Comparison of ENCODE assay signal across 1 cellular context in the genomic region with DNA sequence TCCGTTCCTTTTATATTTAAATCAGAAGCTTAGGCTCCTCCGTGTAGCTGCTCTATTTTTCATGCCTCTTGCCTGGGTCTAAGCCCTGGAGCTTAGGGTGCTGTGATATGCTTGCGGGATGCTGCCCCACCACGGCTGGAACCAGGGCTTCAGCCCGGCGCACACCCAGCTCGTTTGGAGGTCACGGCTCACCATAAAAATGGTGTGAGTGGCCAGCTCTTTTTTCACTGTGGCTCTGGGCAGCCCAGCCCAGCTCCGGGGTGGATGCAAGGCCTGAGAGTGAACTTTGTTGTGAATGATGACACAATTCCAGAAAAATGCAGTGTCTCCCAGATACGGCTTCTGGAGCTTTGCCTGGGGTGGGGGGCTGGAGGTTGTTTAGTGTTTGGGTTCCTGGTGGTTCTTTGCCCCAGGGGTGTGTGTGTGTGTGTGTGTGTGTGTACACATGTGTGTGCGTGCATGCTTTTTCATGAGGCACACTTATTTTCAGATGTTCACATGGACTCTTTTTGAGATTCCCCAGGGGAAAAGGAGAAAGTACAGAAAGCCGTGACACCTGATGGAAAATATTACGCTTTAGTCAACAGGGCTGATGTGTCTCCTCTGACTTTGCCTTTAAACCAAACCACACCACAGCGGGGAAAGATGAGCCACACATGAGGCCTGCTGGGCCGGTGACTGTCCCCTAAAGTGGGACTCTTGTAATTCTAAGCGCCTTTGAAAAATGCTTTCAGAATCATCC.
TF ChIP-seq lines count a peak whose summit lies in the region.

No MANE protein-coding gene starts in this region.

TF ChIP-seq in HEK293, 187 proteins besides CTCF, POLR2A, EP300 and RAD21 (continued from another document and continues in another):
- TF ChIP-seq, protein P1, sequence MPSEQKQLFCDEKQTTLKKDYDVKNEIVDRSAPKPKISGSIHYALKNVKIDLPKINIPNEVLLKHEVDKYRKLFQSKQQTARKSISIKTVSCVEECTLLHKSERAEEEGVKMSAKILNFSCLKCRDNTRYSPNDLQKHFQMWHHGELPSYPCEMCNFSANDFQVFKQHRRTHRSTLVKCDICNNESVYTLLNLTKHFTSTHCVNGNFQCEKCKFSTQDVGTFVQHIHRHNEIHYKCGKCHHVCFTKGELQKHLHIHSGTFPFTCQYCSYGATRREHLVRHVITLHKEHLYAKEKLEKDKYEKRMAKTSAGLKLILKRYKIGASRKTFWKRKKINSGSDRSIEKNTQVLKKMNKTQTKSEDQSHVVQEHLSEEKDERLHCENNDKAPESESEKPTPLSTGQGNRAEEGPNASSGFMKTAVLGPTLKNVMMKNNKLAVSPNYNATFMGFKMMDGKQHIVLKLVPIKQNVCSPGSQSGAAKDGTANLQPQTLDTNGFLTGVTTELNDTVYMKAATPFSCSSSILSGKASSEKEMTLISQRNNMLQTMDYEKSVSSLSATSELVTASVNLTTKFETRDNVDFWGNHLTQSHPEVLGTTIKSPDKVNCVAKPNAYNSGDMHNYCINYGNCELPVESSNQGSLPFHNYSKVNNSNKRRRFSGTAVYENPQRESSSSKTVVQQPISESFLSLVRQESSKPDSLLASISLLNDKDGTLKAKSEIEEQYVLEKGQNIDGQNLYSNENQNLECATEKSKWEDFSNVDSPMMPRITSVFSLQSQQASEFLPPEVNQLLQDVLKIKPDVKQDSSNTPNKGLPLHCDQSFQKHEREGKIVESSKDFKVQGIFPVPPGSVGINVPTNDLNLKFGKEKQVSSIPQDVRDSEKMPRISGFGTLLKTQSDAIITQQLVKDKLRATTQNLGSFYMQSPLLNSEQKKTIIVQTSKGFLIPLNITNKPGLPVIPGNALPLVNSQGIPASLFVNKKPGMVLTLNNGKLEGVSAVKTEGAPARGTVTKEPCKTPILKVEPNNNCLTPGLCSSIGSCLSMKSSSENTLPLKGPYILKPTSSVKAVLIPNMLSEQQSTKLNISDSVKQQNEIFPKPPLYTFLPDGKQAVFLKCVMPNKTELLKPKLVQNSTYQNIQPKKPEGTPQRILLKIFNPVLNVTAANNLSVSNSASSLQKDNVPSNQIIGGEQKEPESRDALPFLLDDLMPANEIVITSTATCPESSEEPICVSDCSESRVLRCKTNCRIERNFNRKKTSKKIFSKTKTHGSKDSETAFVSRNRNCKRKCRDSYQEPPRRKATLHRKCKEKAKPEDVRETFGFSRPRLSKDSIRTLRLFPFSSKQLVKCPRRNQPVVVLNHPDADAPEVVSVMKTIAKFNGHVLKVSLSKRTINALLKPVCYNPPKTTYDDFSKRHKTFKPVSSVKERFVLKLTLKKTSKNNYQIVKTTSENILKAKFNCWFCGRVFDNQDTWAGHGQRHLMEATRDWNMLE (tag by site-specific recombination; conservative IDR thresholded peaks at IDR 0.05; ENCODE audit: low read depth), result 0 out of 2 replicates have a peak, but pooled peaks have one; percentile 14
- TF ChIP-seq ZNF548 (tag by site-specific recombination; IDR thresholded peaks at IDR 0.05) (no peak), YY1 (tag by site-specific recombination; IDR thresholded peaks at IDR 0.05) (no peak), ZFP37 (tag by site-specific recombination; IDR thresholded peaks at IDR 0.05) (peak; percentile 80; the same call in 1 of the 2 replicates), ZNF423 (tag by site-specific recombination; IDR thresholded peaks at IDR 0.05) (no peak), ZNF169 (tag by site-specific recombination; IDR thresholded peaks at IDR 0.05) (no peak), SP3 (tag by site-specific recombination; IDR thresholded peaks at IDR 0.05) (no peak; the same call in 1 of the 2 replicates), REPIN1 (tag by site-specific recombination; IDR thresholded peaks at IDR 0.05; ENCODE audit: low read depth) (no peak), ZNF488 (tag by site-specific recombination; IDR thresholded peaks at IDR 0.05) (no peak), ELK4 (IDR thresholded peaks at IDR 0.05; ENCODE audit: borderline replicate concordance, low read depth, low read length) (no peak), KLF7 (tag by site-specific recombination; IDR thresholded peaks at IDR 0.05; ENCODE audit: borderline replicate concordance) (no peak), ZSCAN16 (tag by site-specific recombination; IDR thresholded peaks at IDR 0.05) (no peak), ZNF514 (tag by site-specific recombination; IDR thresholded peaks at IDR 0.05) (no peak), ZBTB8A (tag by site-specific recombination; IDR thresholded peaks at IDR 0.05) (no peak), ZSCAN23 (tag by site-specific recombination; IDR thresholded peaks at IDR 0.05) (no peak), ZNF626 (tag by site-specific recombination; IDR thresholded peaks at IDR 0.05) (no peak), ZNF175 (tag by site-specific recombination; IDR thresholded peaks at IDR 0.05) (no peak), ZNF654 (tag by site-specific recombination; IDR thresholded peaks at IDR 0.05; ENCODE audit: low read depth) (no peak; the same call in 1 of the 2 replicates), ZNF558 (tag by site-specific recombination; IDR thresholded peaks at IDR 0.05) (no peak; the same call in 1 of the 2 replicates), TCF7L2 (IDR thresholded peaks at IDR 0.05; ENCODE audit: borderline replicate concordance, low read depth, low read length) (no peak), ZNF37A (tag by site-specific recombination; IDR thresholded peaks at IDR 0.05) (no peak), ZNF843 (tag by site-specific recombination; IDR thresholded peaks at IDR 0.05) (no peak), PRDM1 (tag by site-specific recombination; IDR thresholded peaks at IDR 0.05) (peak; percentile 92), ZNF549 (tag by site-specific recombination; IDR thresholded peaks at IDR 0.05) (no peak), KLF16 (tag by site-specific recombination; IDR thresholded peaks at IDR 0.05) (0 out of 2 replicates have a peak, but pooled peaks have one; percentile 32), ZNF302 (tag by site-specific recombination; IDR thresholded peaks at IDR 0.05; ENCODE audit: low read depth) (no peak), EGR2 (tag by site-specific recombination; IDR thresholded peaks at IDR 0.05; ENCODE audit: low read depth) (no peak), ZBTB7A (tag by site-specific recombination; IDR thresholded peaks at IDR 0.05; ENCODE audit: low read depth) (no peak), ZNF426 (tag by site-specific recombination; IDR thresholded peaks at IDR 0.05) (no peak), ZNF544 (tag by site-specific recombination; IDR thresholded peaks at IDR 0.05) (no peak), ATF2 (tag by site-specific recombination; IDR thresholded peaks at IDR 0.05; ENCODE audit: low read depth) (no peak), ZNF24 (tag by site-specific recombination; IDR thresholded peaks at IDR 0.05) (peak; percentile 45; the same call in 1 of the 2 replicates), ZNF223 (tag by site-specific recombination; IDR thresholded peaks at IDR 0.05) (no peak), FEZF1 (tag by site-specific recombination; IDR thresholded peaks at IDR 0.05) (0 out of 2 replicates have a peak, but pooled peaks have one; percentile 27)
- TF ChIP-seq, protein P2, sequence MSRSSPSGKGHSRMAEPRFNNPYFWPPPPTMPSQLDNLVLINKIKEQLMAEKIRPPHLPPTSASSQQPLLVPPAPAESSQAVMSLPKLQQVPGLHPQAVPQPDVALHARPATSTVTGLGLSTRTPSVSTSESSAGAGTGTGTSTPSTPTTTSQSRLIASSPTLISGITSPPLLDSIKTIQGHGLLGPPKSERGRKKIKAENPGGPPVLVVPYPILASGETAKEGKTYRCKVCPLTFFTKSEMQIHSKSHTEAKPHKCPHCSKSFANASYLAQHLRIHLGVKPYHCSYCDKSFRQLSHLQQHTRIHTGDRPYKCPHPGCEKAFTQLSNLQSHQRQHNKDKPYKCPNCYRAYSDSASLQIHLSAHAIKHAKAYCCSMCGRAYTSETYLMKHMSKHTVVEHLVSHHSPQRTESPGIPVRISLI (tag by site-specific recombination; IDR thresholded peaks at IDR 0.05), result 0 out of 2 replicates have a peak, but pooled peaks have one; percentile 18
- TF ChIP-seq, protein P3, sequence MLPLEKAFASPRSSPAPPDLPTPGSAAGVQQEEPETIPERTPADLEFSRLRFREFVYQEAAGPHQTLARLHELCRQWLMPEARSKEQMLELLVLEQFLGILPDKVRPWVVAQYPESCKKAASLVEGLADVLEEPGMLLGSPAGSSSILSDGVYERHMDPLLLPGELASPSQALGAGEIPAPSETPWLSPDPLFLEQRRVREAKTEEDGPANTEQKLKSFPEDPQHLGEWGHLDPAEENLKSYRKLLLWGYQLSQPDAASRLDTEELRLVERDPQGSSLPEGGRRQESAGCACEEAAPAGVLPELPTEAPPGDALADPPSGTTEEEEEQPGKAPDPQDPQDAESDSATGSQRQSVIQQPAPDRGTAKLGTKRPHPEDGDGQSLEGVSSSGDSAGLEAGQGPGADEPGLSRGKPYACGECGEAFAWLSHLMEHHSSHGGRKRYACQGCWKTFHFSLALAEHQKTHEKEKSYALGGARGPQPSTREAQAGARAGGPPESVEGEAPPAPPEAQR (tag by site-specific recombination; IDR thresholded peaks at IDR 0.05), result no peak
- TF ChIP-seq, protein P4, sequence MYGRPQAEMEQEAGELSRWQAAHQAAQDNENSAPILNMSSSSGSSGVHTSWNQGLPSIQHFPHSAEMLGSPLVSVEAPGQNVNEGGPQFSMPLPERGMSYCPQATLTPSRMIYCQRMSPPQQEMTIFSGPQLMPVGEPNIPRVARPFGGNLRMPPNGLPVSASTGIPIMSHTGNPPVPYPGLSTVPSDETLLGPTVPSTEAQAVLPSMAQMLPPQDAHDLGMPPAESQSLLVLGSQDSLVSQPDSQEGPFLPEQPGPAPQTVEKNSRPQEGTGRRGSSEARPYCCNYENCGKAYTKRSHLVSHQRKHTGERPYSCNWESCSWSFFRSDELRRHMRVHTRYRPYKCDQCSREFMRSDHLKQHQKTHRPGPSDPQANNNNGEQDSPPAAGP (tag by site-specific recombination; IDR thresholded peaks at IDR 0.05), result peak; percentile 38; the same call in 1 of the 2 replicates
- TF ChIP-seq, protein P5, sequence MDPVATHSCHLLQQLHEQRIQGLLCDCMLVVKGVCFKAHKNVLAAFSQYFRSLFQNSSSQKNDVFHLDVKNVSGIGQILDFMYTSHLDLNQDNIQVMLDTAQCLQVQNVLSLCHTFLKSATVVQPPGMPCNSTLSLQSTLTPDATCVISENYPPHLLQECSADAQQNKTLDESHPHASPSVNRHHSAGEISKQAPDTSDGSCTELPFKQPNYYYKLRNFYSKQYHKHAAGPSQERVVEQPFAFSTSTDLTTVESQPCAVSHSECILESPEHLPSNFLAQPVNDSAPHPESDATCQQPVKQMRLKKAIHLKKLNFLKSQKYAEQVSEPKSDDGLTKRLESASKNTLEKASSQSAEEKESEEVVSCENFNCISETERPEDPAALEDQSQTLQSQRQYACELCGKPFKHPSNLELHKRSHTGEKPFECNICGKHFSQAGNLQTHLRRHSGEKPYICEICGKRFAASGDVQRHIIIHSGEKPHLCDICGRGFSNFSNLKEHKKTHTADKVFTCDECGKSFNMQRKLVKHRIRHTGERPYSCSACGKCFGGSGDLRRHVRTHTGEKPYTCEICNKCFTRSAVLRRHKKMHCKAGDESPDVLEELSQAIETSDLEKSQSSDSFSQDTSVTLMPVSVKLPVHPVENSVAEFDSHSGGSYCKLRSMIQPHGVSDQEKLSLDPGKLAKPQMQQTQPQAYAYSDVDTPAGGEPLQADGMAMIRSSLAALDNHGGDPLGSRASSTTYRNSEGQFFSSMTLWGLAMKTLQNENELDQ (tag by site-specific recombination; IDR thresholded peaks at IDR 0.05; ENCODE audit: low read depth), result no peak
- TF ChIP-seq, protein P6, sequence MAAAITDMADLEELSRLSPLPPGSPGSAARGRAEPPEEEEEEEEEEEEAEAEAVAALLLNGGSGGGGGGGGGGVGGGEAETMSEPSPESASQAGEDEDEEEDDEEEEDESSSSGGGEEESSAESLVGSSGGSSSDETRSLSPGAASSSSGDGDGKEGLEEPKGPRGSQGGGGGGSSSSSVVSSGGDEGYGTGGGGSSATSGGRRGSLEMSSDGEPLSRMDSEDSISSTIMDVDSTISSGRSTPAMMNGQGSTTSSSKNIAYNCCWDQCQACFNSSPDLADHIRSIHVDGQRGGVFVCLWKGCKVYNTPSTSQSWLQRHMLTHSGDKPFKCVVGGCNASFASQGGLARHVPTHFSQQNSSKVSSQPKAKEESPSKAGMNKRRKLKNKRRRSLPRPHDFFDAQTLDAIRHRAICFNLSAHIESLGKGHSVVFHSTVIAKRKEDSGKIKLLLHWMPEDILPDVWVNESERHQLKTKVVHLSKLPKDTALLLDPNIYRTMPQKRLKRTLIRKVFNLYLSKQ (tag by site-specific recombination; IDR thresholded peaks at IDR 0.05; ENCODE audit: borderline replicate concordance), result no peak
- TF ChIP-seq, protein P7, sequence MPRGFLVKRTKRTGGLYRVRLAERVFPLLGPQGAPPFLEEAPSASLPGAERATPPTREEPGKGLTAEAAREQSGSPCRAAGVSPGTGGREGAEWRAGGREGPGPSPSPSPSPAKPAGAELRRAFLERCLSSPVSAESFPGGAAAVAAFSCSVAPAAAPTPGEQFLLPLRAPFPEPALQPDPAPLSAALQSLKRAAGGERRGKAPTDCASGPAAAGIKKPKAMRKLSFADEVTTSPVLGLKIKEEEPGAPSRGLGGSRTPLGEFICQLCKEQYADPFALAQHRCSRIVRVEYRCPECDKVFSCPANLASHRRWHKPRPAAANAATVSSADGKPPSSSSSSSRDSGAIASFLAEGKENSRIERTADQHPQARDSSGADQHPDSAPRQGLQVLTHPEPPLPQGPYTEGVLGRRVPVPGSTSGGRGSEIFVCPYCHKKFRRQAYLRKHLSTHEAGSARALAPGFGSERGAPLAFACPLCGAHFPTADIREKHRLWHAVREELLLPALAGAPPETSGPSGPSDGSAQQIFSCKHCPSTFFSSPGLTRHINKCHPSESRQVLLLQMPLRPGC (tag by site-specific recombination; IDR thresholded peaks at IDR 0.05), result 0 out of 2 replicates have a peak, but pooled peaks have one; percentile 17
